ENCODE assay signal across 21 cellular contexts in genomic region chr17:41633498-41634197, GRCh38. TPM values are rescaled to one million over a fixed set of nuclear protein-coding genes. Genes with fewer than 3 reads are reported as not detected.
DNase-seq lines count a peak whose midpoint lies in the region; ATAC-seq and TF ChIP-seq lines count a peak whose summit lies in the region.
"Had no signal": no experiment of that assay in that cellular context is flagged by ENCODE, and none has a peak within 500 bp of the region (broad histone marks: within the 10 kb centered on the region; RNA-seq: fewer than 3 reads in every experiment).

No MANE protein-coding gene starts in this region.

- no peaks in the 10 kb centered on the region for H3K79me2 ChIP-seq in osteoblast (ENCODE audit: insufficient read depth, low read length)

- H3K4me3 ChIP-seq in WERI-Rb-1 (ENCODE audit: low read depth, low read length), result no peak overlapping the region
- H3K4me3 ChIP-seq in osteoblast (ENCODE audit: insufficient read depth, low read length), result no peak overlapping the region
- H3K4me3 ChIP-seq: HAP-1, PC-9 had no signal

- TF ChIP-seq CTCF in WERI-Rb-1 (IDR thresholded peaks at IDR 0.05; ENCODE audit: low read depth, low read length) (no peak), osteoblast (IDR thresholded peaks at IDR 0.05; ENCODE audit: extremely low read depth, low read depth, low read length) (no peak)

- H3K4me1 ChIP-seq in osteoblast (ENCODE audit: insufficient read depth, low read length), result peaks cover 5% of the 10 kb centered on the region
- H3K4me1 ChIP-seq: HAP-1 had no signal

- H3K27ac ChIP-seq in WERI-Rb-1, result no peak overlapping the region
- H3K27ac ChIP-seq in osteoblast (ENCODE audit: low read depth, low read length), result no peak overlapping the region
- H3K27ac ChIP-seq: brain microvascular endothelial cell, PC-9 had no signal

- no peaks in the 10 kb centered on the region for H3K9me3 ChIP-seq in WERI-Rb-1 (ENCODE audit: severe bottlenecking)
- no peaks in the 10 kb centered on the region for H3K9me3 ChIP-seq in osteoblast (ENCODE audit: low read depth, low read length)
- H3K9me3 ChIP-seq: HAP-1 had no signal

- H3K9me3 Mint-ChIP-seq in activated CD8-positive, alpha-beta memory T cell treated with anti-CD3 and anti-CD28 coated beads, Interleukin-2, amount 10 ng/mL, durations not matched to agents 7 days and 5 days (ENCODE audit: low read depth), result no peaks in the 10 kb centered on the region
- H3K9me3 Mint-ChIP-seq: CD4-positive, alpha-beta T cell; dendritic cell treated with granulocyte-macrophage colony-stimulating factor and Interleukin-4, amounts not matched to agents 40 ng/mL and 50 ng/mL, for 4 days; immature natural killer cell; nephron; WTC11 had no signal

- H3K4me1 Mint-ChIP-seq in activated CD8-positive, alpha-beta memory T cell treated with anti-CD3 and anti-CD28 coated beads, Interleukin-2, amount 10 ng/mL, durations not matched to agents 7 days and 5 days, result no peaks in the 10 kb centered on the region
- H3K4me1 Mint-ChIP-seq: immature natural killer cell had no signal

- CTCF ChIA-PET in activated CD8-positive, alpha-beta memory T cell treated with anti-CD3 and anti-CD28 coated beads, Interleukin-2, amount 10 ng/mL, durations not matched to agents 7 days and 5 days (lab: Charles Lee), result interaction anchor here (1.1 to 1.2 kb wide), 2 partner anchors 15 to 29 kb away, joined by 3 to 5 read pairs; no protein-coding TSS in a partner anchor

- peak; percentile 64 for ATAC-seq in activated CD8-positive, alpha-beta memory T cell treated with anti-CD3 and anti-CD28 coated beads, Interleukin-2, amount 10 ng/mL, durations not matched to agents 7 days and 5 days
- ATAC-seq in GM18520 (IDR thresholded peaks at IDR 0.05; ENCODE audit: unreplicated experiment) (no peak), GM19467 (IDR thresholded peaks at IDR 0.05; ENCODE audit: unreplicated experiment) (no peak)
- ATAC-seq: WTC11 had no signal

- H3K27me3 ChIP-seq in WERI-Rb-1 (ENCODE audit: insufficient read depth, low read depth, severe bottlenecking) (no peaks in the 10 kb centered on the region), osteoblast (ENCODE audit: insufficient read depth, low read length) (no peaks in the 10 kb centered on the region)
- H3K27me3 ChIP-seq: brain microvascular endothelial cell had no signal

- no peaks in the 10 kb centered on the region for H3K27me3 Mint-ChIP-seq in activated CD8-positive, alpha-beta memory T cell treated with anti-CD3 and anti-CD28 coated beads, Interleukin-2, amount 10 ng/mL, durations not matched to agents 7 days and 5 days
- H3K27me3 Mint-ChIP-seq: CD4-positive, alpha-beta T cell; dendritic cell treated with granulocyte-macrophage colony-stimulating factor and Interleukin-4, amounts not matched to agents 40 ng/mL and 50 ng/mL, for 4 days had no signal

- peak; percentile 44 for DNase-seq in activated CD8-positive, alpha-beta memory T cell treated with anti-CD3 and anti-CD28 coated beads, Interleukin-2, amount 10 ng/mL, durations not matched to agents 7 days and 5 days
- DNase-seq in activated CD8-positive, alpha-beta memory T cell treated with anti-CD3 and anti-CD28 coated beads, Interleukin-2, amount 50 U/mL, for 4 hours, result no peak
- DNase-seq in WERI-Rb-1, result peak; percentile 39
- peak; percentile 30 for DNase-seq in osteoblast (ENCODE audit: insufficient read length, low spot score, missing footprints)
- DNase-seq: activated naive CD4-positive, alpha-beta T cell treated with anti-CD3 and anti-CD28 coated beads, Interleukin-2, amount 50 U/mL, for 16 hours; brain microvascular endothelial cell; CD4-positive, alpha-beta T cell; EL; immature natural killer cell; mammary epithelial cell; NCI-H2029; NCI-H526; PC-9 had no signal

- H3K4me3 Mint-ChIP-seq in activated CD8-positive, alpha-beta memory T cell treated with anti-CD3 and anti-CD28 coated beads, Interleukin-2, amount 10 ng/mL, durations not matched to agents 7 days and 5 days, result no peak overlapping the region
- H3K4me3 Mint-ChIP-seq: CD4-positive, alpha-beta T cell; dendritic cell treated with granulocyte-macrophage colony-stimulating factor and Interleukin-4, amounts not matched to agents 40 ng/mL and 50 ng/mL, for 4 days; immature natural killer cell; nephron; WTC11 had no signal

- no peak overlapping the region for H2AFZ ChIP-seq in osteoblast (ENCODE audit: low read length)
- H2AFZ ChIP-seq: PC-9 had no signal

- no peak overlapping the region for H3K4me2 ChIP-seq in osteoblast (ENCODE audit: insufficient read depth, low read length)
- H3K4me2 ChIP-seq: PC-9 had no signal

- H3K27ac Mint-ChIP-seq in activated CD8-positive, alpha-beta memory T cell treated with anti-CD3 and anti-CD28 coated beads, Interleukin-2, amount 10 ng/mL, durations not matched to agents 7 days and 5 days, result no peak overlapping the region
- H3K27ac Mint-ChIP-seq: CD4-positive, alpha-beta T cell; immature natural killer cell; nephron; WTC11 had no signal

- no peaks in the 10 kb centered on the region for H3K36me3 Mint-ChIP-seq in activated CD8-positive, alpha-beta memory T cell treated with anti-CD3 and anti-CD28 coated beads, Interleukin-2, amount 10 ng/mL, durations not matched to agents 7 days and 5 days
- H3K36me3 Mint-ChIP-seq: immature natural killer cell, WTC11 had no signal

- no peaks in the 10 kb centered on the region for H3K36me3 ChIP-seq in WERI-Rb-1
- no peaks in the 10 kb centered on the region for H3K36me3 ChIP-seq in osteoblast (ENCODE audit: insufficient read depth, low read length)
- H3K36me3 ChIP-seq: brain microvascular endothelial cell, HAP-1 had no signal

- H4K20me1 ChIP-seq in osteoblast (ENCODE audit: insufficient read depth, low read length), result no peaks in the 10 kb centered on the region

RNA-seq across cellular contexts. Expression of gene KRT17, which starts 9.3 kb away (rescaled TPM):
- under 1 TPM in 1 of 2 experiments, not detected in 1; 0.80 TPM for total RNA-seq in activated CD8-positive, alpha-beta memory T cell treated with anti-CD3 and anti-CD28 coated beads, Interleukin-2, amount 10 ng/mL, durations not matched to agents 7 days and 5 days
- 4.3 and 4.7 TPM in 2 replicates for total RNA-seq in osteoblast
- total RNA-seq: CD4-positive, alpha-beta T cell; subcutaneous adipose tissue had no signal

RNA-seq across cellular contexts. Expression of gene KRT16, which starts 21.1 kb away (rescaled TPM):
- not detected for total RNA-seq in activated CD8-positive, alpha-beta memory T cell treated with anti-CD3 and anti-CD28 coated beads, Interleukin-2, amount 10 ng/mL, durations not matched to agents 7 days and 5 days
- 4.3 and 5.6 TPM in 2 replicates for total RNA-seq in osteoblast
- total RNA-seq: CD4-positive, alpha-beta T cell; glomerular endothelial cell; WTC11 had no signal

RNA-seq across cellular contexts. Expression of gene KRT14, which starts 47.0 kb away (rescaled TPM):
- not detected for total RNA-seq in activated CD8-positive, alpha-beta memory T cell treated with anti-CD3 and anti-CD28 coated beads, Interleukin-2, amount 10 ng/mL, durations not matched to agents 7 days and 5 days
- 12.3 and 23.0 TPM in 2 replicates for total RNA-seq in osteoblast
- total RNA-seq: CD4-positive, alpha-beta T cell; glomerular endothelial cell; WTC11 had no signal

RNA-seq across cellular contexts. Expression of gene EIF1, which starts 55.0 kb away (rescaled TPM):
- 100 to 1,000 TPM; 593 to 900 TPM for total RNA-seq in activated CD8-positive, alpha-beta memory T cell treated with anti-CD3 and anti-CD28 coated beads, Interleukin-2, amount 10 ng/mL, durations not matched to agents 7 days and 5 days
- 94.5 and 101 TPM in 2 replicates for total RNA-seq in osteoblast

Comparison
In these comparisons a context has a peak if more than half of its experiments do, and no peak if none do; other contexts are left out.
1. RNA of gene KRT14, which starts 47.0 kb away (total RNA-seq): 12.3 to 23.0 TPM in osteoblast; not detected in activated CD8-positive, alpha-beta memory T cell treated with anti-CD3 and anti-CD28 coated beads, Interleukin-2, amount 10 ng/mL, durations not matched to agents 7 days and 5 days; every median in the first group is over 10 times any median in the second.